In the genomic region with DNA sequence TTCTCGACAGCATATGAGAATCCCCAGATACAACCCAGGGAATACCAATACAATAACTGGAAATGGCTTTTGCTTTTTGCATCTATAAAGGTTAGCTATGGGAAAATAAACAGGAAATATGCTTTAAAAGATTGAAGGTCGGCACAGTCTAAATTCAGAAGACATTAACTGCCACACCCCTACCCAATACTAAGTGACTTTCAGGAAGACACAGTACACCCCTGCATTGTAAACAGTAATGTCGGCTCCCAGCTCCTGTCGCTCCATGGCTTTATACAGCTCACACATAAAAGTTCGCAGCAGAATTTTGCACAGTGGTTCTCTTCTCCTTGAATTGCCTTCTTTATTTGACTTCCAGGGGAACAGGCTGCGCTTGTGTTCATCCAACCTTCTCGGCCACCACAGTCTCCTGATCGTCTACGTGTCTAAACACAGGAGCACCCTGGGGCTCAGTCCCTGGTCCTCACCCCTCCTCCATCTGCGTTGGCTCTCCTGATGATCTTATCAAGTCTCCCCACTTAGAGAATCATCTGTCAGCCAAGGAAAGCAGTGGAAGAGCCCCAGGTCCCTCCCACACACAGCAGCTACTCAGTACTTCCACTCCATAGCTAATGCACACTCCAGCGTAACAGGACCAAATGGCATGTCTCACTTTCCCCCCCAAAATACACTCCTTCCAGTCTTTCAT, we compare ENCODE assay signal across 27 cellular contexts. TPM values are rescaled to one million over a fixed set of nuclear protein-coding genes. Genes with fewer than 3 reads are reported as not detected.
DNase-seq lines count a peak whose midpoint lies in the region; FAIRE-seq and TF ChIP-seq lines count a peak whose summit lies in the region.
"Had no signal": no experiment of that assay in that cellular context is flagged by ENCODE, and none has a peak within 500 bp of the region (broad histone marks: within the 10 kb centered on the region; RNA-seq: fewer than 3 reads in every experiment).

No MANE protein-coding gene starts in this region.

- H3K9me1 ChIP-seq in keratinocyte (ENCODE audit: control insufficient read depth, extremely low read depth, insufficient read depth, low read length): no peaks in the 10 kb centered on the region

- no peaks in the 10 kb centered on the region for H3K9me3 Mint-ChIP-seq in Caco-2 (ENCODE audit: unreplicated experiment)
- H3K9me3 Mint-ChIP-seq in nephron: no peaks in the 10 kb centered on the region
- H3K9me3 Mint-ChIP-seq: activated T-helper 1 cell treated with anti-CD3 and anti-CD28 coated beads, Interleukin-12 subunit alpha, Interleukin-12 subunit beta, Interleukin-2, Interleukin-4 antibody, amounts not matched to agents 30 ng/mL and 10 ng/mL and 1 ng/mL, durations not matched to agents 14 hours and 24 hours and 36 hours; CD8-positive, alpha-beta T cell; dendritic cell treated with granulocyte-macrophage colony-stimulating factor and Interleukin-4, amounts not matched to agents 40 ng/mL and 50 ng/mL, for 4 days; neural progenitor cell; stimulated activated naive CD8-positive, alpha-beta T cell treated with anti-CD3 and anti-CD28 coated beads, Interleukin-15, Interleukin-2, amounts not matched to agents 100 ng/mL and 50 ng/mL, for 24 hours had no signal

- no peaks in the 10 kb centered on the region for H3K79me2 ChIP-seq in keratinocyte (ENCODE audit: control insufficient read depth, insufficient read depth, low read length)

- H3K9ac ChIP-seq in keratinocyte (ENCODE audit: control insufficient read depth, extremely low read depth, insufficient read depth, low read length): no peak overlapping the region
- no peak overlapping the region for H3K9ac ChIP-seq in colonic mucosa (ENCODE audit: low read depth in 2 of 2, low read length in 2 of 2)
- H3K9ac ChIP-seq: neural progenitor cell had no signal

- POLR2A ChIA-PET in Caco-2 (lab: Charles Lee): no interaction called here

- TF ChIP-seq CTCF in Caco-2 (IDR thresholded peaks at IDR 0.05; ENCODE audit: insufficient read depth in 1 of 2, low read depth in 1 of 2, low read length in 1 of 2, severe bottlenecking in 1 of 2, unreplicated experiment in 1 of 2) (no peak), bronchial epithelial cell (IDR thresholded peaks at IDR 0.05; ENCODE audit: insufficient read depth, low read length, severe bottlenecking) (no peak), keratinocyte (optimal IDR thresholded peaks at IDR 0.05 in 1 of 3, IDR thresholded peaks at IDR 0.05 in 1 of 3, conservative IDR thresholded peaks at IDR 0.05 in 1 of 3; ENCODE audit: extremely low read depth in 1 of 3, insufficient read depth in 2 of 3, low read length in 3 of 3) (no peak), nephron (IDR thresholded peaks at IDR 0.05; ENCODE audit: unreplicated experiment in 3 of 3) (no peak), colonic mucosa (IDR thresholded peaks at IDR 0.05) (no peak)

- FAIRE-seq in bronchial epithelial cell (lab: Jason Lieb, UNC) (peak; percentile 43), keratinocyte (lab: Jason Lieb, UNC) (peak; percentile 5)
- FAIRE-seq: H54, small intestine had no signal

- H3K36me3 ChIP-seq in Caco-2 (ENCODE audit: control insufficient read depth, insufficient read depth, low read length): no peaks in the 10 kb centered on the region
- no peaks in the 10 kb centered on the region for H3K36me3 ChIP-seq in bronchial epithelial cell (ENCODE audit: control insufficient read depth, insufficient read depth, low read length)
- H3K36me3 ChIP-seq in keratinocyte (ENCODE audit: control insufficient read depth in 2 of 2, extremely low read depth in 1 of 2, insufficient read depth in 2 of 2, low read length in 2 of 2): no peaks in the 10 kb centered on the region
- H3K36me3 ChIP-seq in colonic mucosa: no peaks in the 10 kb centered on the region
- H3K36me3 ChIP-seq: neural progenitor cell, prostate gland had no signal

- no peaks in the 10 kb centered on the region for H3K9me3 ChIP-seq in Caco-2
- H3K9me3 ChIP-seq in keratinocyte (ENCODE audit: control insufficient read depth, low read depth, low read length): no peaks in the 10 kb centered on the region
- no peaks in the 10 kb centered on the region for H3K9me3 ChIP-seq in colonic mucosa
- H3K9me3 ChIP-seq: body of pancreas, prostate gland, tibial nerve had no signal

- H3K27me3 Mint-ChIP-seq in Caco-2 (ENCODE audit: insufficient read depth, unreplicated experiment) (no peaks in the 10 kb centered on the region), nephron (ENCODE audit: low read depth) (no peaks in the 10 kb centered on the region)
- H3K27me3 Mint-ChIP-seq: activated CD8-positive, alpha-beta memory T cell treated with anti-CD3 and anti-CD28 coated beads, Interleukin-2, amount 10 ng/mL, durations not matched to agents 7 days and 5 days; activated naive CD8-positive, alpha-beta T cell; dendritic cell treated with granulocyte-macrophage colony-stimulating factor and Interleukin-4, amounts not matched to agents 40 ng/mL and 50 ng/mL, for 4 days; stimulated activated naive CD8-positive, alpha-beta T cell treated with anti-CD3 and anti-CD28 coated beads, Interleukin-15, Interleukin-2, amounts not matched to agents 100 ng/mL and 50 ng/mL, for 24 hours had no signal

- no TSS peak for BruUV-seq in Caco-2 (replicated peaks; lab: Mats Ljungman, UMichigan)

- no peaks in the 10 kb centered on the region for H3K36me3 Mint-ChIP-seq in Caco-2 (ENCODE audit: insufficient read depth, unreplicated experiment)
- H3K36me3 Mint-ChIP-seq in nephron (ENCODE audit: low read depth): peaks cover 13% of the 10 kb centered on the region
- H3K36me3 Mint-ChIP-seq: activated CD8-positive, alpha-beta memory T cell treated with anti-CD3 and anti-CD28 coated beads, Interleukin-2, amount 10 ng/mL, durations not matched to agents 7 days and 5 days had no signal

- no peak overlapping the region for H3K27ac ChIP-seq in keratinocyte (ENCODE audit: control insufficient read depth, insufficient read depth, low read length)
- H3K27ac ChIP-seq in colonic mucosa: no peak overlapping the region
- H3K27ac ChIP-seq: neural progenitor cell, prostate gland, RWPE1, tibial nerve had no signal

- dilution Hi-C loops in keratinocyte (cut with MboI; ENCODE audit: extremely low pct_ligation_motif_present, low sequenced_read_pairs): no loop called here

- H3K4me3 ChIP-seq in Caco-2 (ENCODE audit: low read depth, low read length) (no peak overlapping the region), bronchial epithelial cell (ENCODE audit: low read depth, low read length) (no peak overlapping the region), keratinocyte (ENCODE audit: control insufficient read depth in 2 of 3, extremely low read depth in 1 of 3, insufficient read depth in 2 of 3, low read depth in 1 of 3, low read length in 3 of 3) (no peak overlapping the region), colonic mucosa (no peak overlapping the region)
- H3K4me3 ChIP-seq: body of pancreas, neural progenitor cell, prostate gland, tibial nerve had no signal

- peak overlapping the region; percentile 23 for H3K4me2 ChIP-seq in keratinocyte (ENCODE audit: control insufficient read depth, extremely low read depth, insufficient read depth, low read depth, low read length)
- H3K4me2 ChIP-seq: neural progenitor cell had no signal

- H3K4me1 Mint-ChIP-seq in Caco-2 (ENCODE audit: low read depth, unreplicated experiment) (no peaks in the 10 kb centered on the region), nephron (peaks cover 30% of the 10 kb centered on the region)
- H3K4me1 Mint-ChIP-seq: activated CD8-positive, alpha-beta memory T cell treated with anti-CD3 and anti-CD28 coated beads, Interleukin-2, amount 10 ng/mL, durations not matched to agents 7 days and 5 days had no signal

- CTCF ChIA-PET in Caco-2 (lab: Charles Lee): no interaction called here

- H4K20me1 ChIP-seq in keratinocyte (ENCODE audit: control insufficient read depth, extremely low read depth, insufficient read depth, low read length): no peaks in the 10 kb centered on the region

- DNase-seq in Caco-2 (no peak), bronchial epithelial cell (ENCODE audit: low read depth) (no peak), keratinocyte (ENCODE audit: low read depth, low spot score) (no peak), colonic mucosa (no peak), NCI-H2081 treated with DMSO at 0.1 percent for 48 hours (lab: John Stamatoyannopoulos, UW) (no peak), T-helper 9 cell (no peak)
- no peak for DNase-seq in activated CD4-positive, alpha-beta T cell treated with anti-CD3 and anti-CD28 coated beads for 48 hours
- DNase-seq: activated CD4-positive, alpha-beta T cell treated with anti-CD3 and anti-CD28 coated beads for 4 hours; activated CD8-positive, alpha-beta memory T cell treated with anti-CD3 and anti-CD28 coated beads, Interleukin-2, amount 10 ng/mL, durations not matched to agents 7 days and 5 days; body of pancreas; CD8-positive, alpha-beta T cell; DND-41; NCI-H1105; NCI-H524; stimulated activated CD4-positive, alpha-beta T cell treated with anti-CD3 and anti-CD28 coated beads, Interleukin-2, amount 100 ng/mL, for 48 hours had no signal

- no peaks in the 10 kb centered on the region for H3K27me3 ChIP-seq in Caco-2 (replicated peaks; ENCODE audit: control insufficient read depth, insufficient read depth, low read length)
- H3K27me3 ChIP-seq in bronchial epithelial cell (ENCODE audit: control insufficient read depth, insufficient read depth, low read length): no peaks in the 10 kb centered on the region
- H3K27me3 ChIP-seq in keratinocyte (ENCODE audit: control insufficient read depth, extremely low read depth, insufficient read depth, low read length): no peaks in the 10 kb centered on the region
- H3K27me3 ChIP-seq in colonic mucosa: no peaks in the 10 kb centered on the region
- H3K27me3 ChIP-seq: body of pancreas, neural progenitor cell, tibial nerve had no signal

- H3K27ac Mint-ChIP-seq in Caco-2 (ENCODE audit: unreplicated experiment): peak overlapping the region; percentile 58
- H3K27ac Mint-ChIP-seq in nephron: peak overlapping the region; percentile 69 to 80 (median 70)
- H3K27ac Mint-ChIP-seq: activated CD8-positive, alpha-beta memory T cell treated with anti-CD3 and anti-CD28 coated beads, Interleukin-2, amount 10 ng/mL, durations not matched to agents 7 days and 5 days; activated naive CD8-positive, alpha-beta T cell; activated T-helper 1 cell treated with anti-CD3 and anti-CD28 coated beads, Interleukin-12 subunit alpha, Interleukin-12 subunit beta, Interleukin-2, Interleukin-4 antibody, amounts not matched to agents 30 ng/mL and 10 ng/mL and 1 ng/mL, durations not matched to agents 14 hours and 24 hours and 36 hours; CD8-positive, alpha-beta T cell; dendritic cell treated with granulocyte-macrophage colony-stimulating factor and Interleukin-4, amounts not matched to agents 40 ng/mL and 50 ng/mL, for 4 days; neural progenitor cell; stimulated activated naive CD8-positive, alpha-beta T cell treated with anti-CD3 and anti-CD28 coated beads, Interleukin-15, Interleukin-2, amounts not matched to agents 100 ng/mL and 50 ng/mL, for 24 hours had no signal

- intact Hi-C loops in Caco-2 (cut with micrococcal nuclease; ENCODE audit: unreplicated experiment): no loop called here
- intact Hi-C loops in colonic mucosa (cut with DNase I): no loop called here

- no peak overlapping the region for H2AFZ ChIP-seq in keratinocyte (ENCODE audit: control insufficient read depth, low read length)
- H2AFZ ChIP-seq: neural progenitor cell had no signal

- H3K4me1 ChIP-seq in Caco-2: no peaks in the 10 kb centered on the region
- H3K4me1 ChIP-seq in keratinocyte (ENCODE audit: control insufficient read depth, extremely low read depth, insufficient read depth, low read length): peaks cover 2% of the 10 kb centered on the region
- H3K4me1 ChIP-seq in colonic mucosa: no peaks in the 10 kb centered on the region
- H3K4me1 ChIP-seq: neural progenitor cell, prostate gland had no signal

- H3K4me3 Mint-ChIP-seq in Caco-2 (ENCODE audit: unreplicated experiment): no peak overlapping the region
- H3K4me3 Mint-ChIP-seq in nephron: peak overlapping the region in 1 of 3 experiments; percentile 14
- H3K4me3 Mint-ChIP-seq: activated CD8-positive, alpha-beta memory T cell treated with anti-CD3 and anti-CD28 coated beads, Interleukin-2, amount 10 ng/mL, durations not matched to agents 7 days and 5 days; activated naive CD8-positive, alpha-beta T cell; activated T-helper 1 cell treated with anti-CD3 and anti-CD28 coated beads, Interleukin-12 subunit alpha, Interleukin-12 subunit beta, Interleukin-2, Interleukin-4 antibody, amounts not matched to agents 30 ng/mL and 10 ng/mL and 1 ng/mL, durations not matched to agents 14 hours and 24 hours and 36 hours; CD8-positive, alpha-beta T cell; dendritic cell treated with granulocyte-macrophage colony-stimulating factor and Interleukin-4, amounts not matched to agents 40 ng/mL and 50 ng/mL, for 4 days; neural progenitor cell; stimulated activated naive CD8-positive, alpha-beta T cell treated with anti-CD3 and anti-CD28 coated beads, Interleukin-15, Interleukin-2, amounts not matched to agents 100 ng/mL and 50 ng/mL, for 24 hours had no signal

RNA-seq across cellular contexts. Expression of gene CYB5A, which starts 22.7 kb away (rescaled TPM):
- 103 and 105 TPM in 2 replicates for total RNA-seq in Caco-2 (2022)
- 53.2 and 66.3 TPM in 2 replicates for total RNA-seq in bronchial epithelial cell
- 42.2 to 49.4 TPM (median 42.6 TPM) in 3 replicates for polyA plus RNA-seq in keratinocyte
- 21.2 TPM for polyA plus RNA-seq in keratinocyte (2011; ENCODE audit: low read depth)
- polyA plus RNA-seq in keratinocyte (2011; cell fraction: cytosol; rRNA removed): 31.7 and 38.7 TPM in 2 replicates
- 13.9 and 20.7 TPM in 2 replicates for polyA plus RNA-seq in keratinocyte (2011; cell fraction: nucleus; rRNA removed)
- polyA plus RNA-seq in keratinocyte (2012; ENCODE audit: low replicate concordance): 33.7 and 62.8 TPM in 2 replicates
- polyA minus RNA-seq in keratinocyte: 8.3 to 12.6 TPM (median 11.9 TPM) in 3 replicates
- polyA minus RNA-seq in keratinocyte (2011; cell fraction: cytosol; rRNA and poly(A)+ RNA removed): 24.6 TPM
- 1.1 and 3.3 TPM in 2 replicates for polyA minus RNA-seq in keratinocyte (2011; cell fraction: nucleus; rRNA and poly(A)+ RNA removed)
- 100 to 1,000 TPM; 107 to 114 TPM for total RNA-seq in colonic mucosa

RNA-seq across cellular contexts. Expression of gene C18orf63, which starts 46.6 kb away (rescaled TPM):
- 0.07 TPM in 1 of 2 replicates, not detected in the other for total RNA-seq in Caco-2 (2022)
- not detected in 2 replicates for total RNA-seq in bronchial epithelial cell
- not detected in 3 replicates for polyA plus RNA-seq in keratinocyte
- not detected for polyA plus RNA-seq in keratinocyte (2011; ENCODE audit: low read depth)
- polyA plus RNA-seq in keratinocyte (2011; cell fraction: cytosol; rRNA removed): not detected in 2 replicates
- not detected in 2 replicates for polyA plus RNA-seq in keratinocyte (2011; cell fraction: nucleus; rRNA removed)
- polyA plus RNA-seq in keratinocyte (2012; ENCODE audit: low replicate concordance): not detected in 2 replicates
- polyA minus RNA-seq in keratinocyte: not detected in 3 replicates
- not detected for polyA minus RNA-seq in keratinocyte (2011; cell fraction: cytosol; rRNA and poly(A)+ RNA removed)
- polyA minus RNA-seq in keratinocyte (2011; cell fraction: nucleus; rRNA and poly(A)+ RNA removed): not detected in 2 replicates
- total RNA-seq in colonic mucosa: not detected
- total RNA-seq: activated CD8-positive, alpha-beta memory T cell treated with anti-CD3 and anti-CD28 coated beads, Interleukin-2, amount 10 ng/mL, durations not matched to agents 7 days and 5 days; activated T-helper 1 cell treated with anti-CD3 and anti-CD28 coated beads, Interleukin-12 subunit alpha, Interleukin-12 subunit beta, Interleukin-2, Interleukin-4 antibody, amounts not matched to agents 30 ng/mL and 10 ng/mL and 1 ng/mL, durations not matched to agents 14 hours and 24 hours and 36 hours; body of pancreas; CD8-positive, alpha-beta T cell; LHCN-M2; tibial nerve had no signal
- polyA plus RNA-seq: small intestine had no signal
